9 cellular contexts compared by ENCODE assay signal in genomic region chr19:20999731-21000352, GRCh38. TPM values are rescaled to one million over a fixed set of nuclear protein-coding genes. Genes with fewer than 3 reads are reported as not detected.
A peak's percentile ranks its signal among the peaks of the same experiment; 100 is the strongest.
DNase-seq lines count a peak whose midpoint lies in the region; ATAC-seq and TF ChIP-seq lines count a peak whose summit lies in the region.
"Had no signal": no experiment of that assay in that cellular context is flagged by ENCODE, and none has a peak within 500 bp of the region (broad histone marks: within the 10 kb centered on the region; RNA-seq: fewer than 3 reads in every experiment).

No MANE protein-coding gene starts in this region.

- intact Hi-C loops in Right ventricle myocardium inferior (cut with DNase I) (no loop called here), testis (cut with DNase I; ENCODE audit: low total_unique reads) (no loop called here)

- TF ChIP-seq POLR2A in Raji (IDR thresholded peaks at IDR 0.05; ENCODE audit: insufficient read depth, low read depth, low read length) (peak; percentile 84), testis (IDR thresholded peaks at IDR 0.05) (no peak)

- WGBS in testis, 2 donors, result 6 to 12% methylated on average over 9 to 29 of the region's 29 CpGs

- no peak overlapping the region for H3K27ac ChIP-seq in testis
- H3K27ac ChIP-seq: KMS-11 had no signal

- H3K9me3 Mint-ChIP-seq in activated naive CD4-positive, alpha-beta T cell treated with anti-CD3 and anti-CD28 coated beads, Interleukin-2, amount 50 U/mL, for 24 hours, result no peaks in the 10 kb centered on the region
- no peaks in the 10 kb centered on the region for H3K9me3 Mint-ChIP-seq in osteocyte (ENCODE audit: unreplicated experiment)

- H3K36me3 Mint-ChIP-seq in activated naive CD4-positive, alpha-beta T cell treated with anti-CD3 and anti-CD28 coated beads, Interleukin-2, amount 50 U/mL, for 24 hours, result no peaks in the 10 kb centered on the region
- H3K36me3 Mint-ChIP-seq in osteocyte (ENCODE audit: unreplicated experiment), result no peaks in the 10 kb centered on the region

- H3K27me3 ChIP-seq in testis, result no peaks in the 10 kb centered on the region

- ATAC-seq in GM19395 (IDR thresholded peaks at IDR 0.05; ENCODE audit: unreplicated experiment) (peak; percentile 100), Right ventricle myocardium inferior (peak; percentile 100)

- no peaks in the 10 kb centered on the region for H3K36me3 ChIP-seq in testis (ENCODE audit: low read depth, missing control alignments)

- no peak overlapping the region for H3K27ac Mint-ChIP-seq in activated naive CD4-positive, alpha-beta T cell treated with anti-CD3 and anti-CD28 coated beads, Interleukin-2, amount 50 U/mL, for 24 hours
- no peak overlapping the region for H3K27ac Mint-ChIP-seq in osteocyte (ENCODE audit: unreplicated experiment)

- H3K4me1 ChIP-seq in testis, result no peaks in the 10 kb centered on the region

- no peaks in the 10 kb centered on the region for H3K27me3 Mint-ChIP-seq in activated naive CD4-positive, alpha-beta T cell treated with anti-CD3 and anti-CD28 coated beads, Interleukin-2, amount 50 U/mL, for 24 hours
- no peaks in the 10 kb centered on the region for H3K27me3 Mint-ChIP-seq in osteocyte (ENCODE audit: unreplicated experiment)

- TF ChIP-seq CTCF in osteocyte (IDR thresholded peaks at IDR 0.05) (no peak), testis (IDR thresholded peaks at IDR 0.05) (no peak)

- no peaks in the 10 kb centered on the region for H3K9me3 ChIP-seq in testis

- peaks cover 12% of the 10 kb centered on the region for H3K4me1 Mint-ChIP-seq in activated naive CD4-positive, alpha-beta T cell treated with anti-CD3 and anti-CD28 coated beads, Interleukin-2, amount 50 U/mL, for 24 hours
- peaks cover 2% of the 10 kb centered on the region for H3K4me1 Mint-ChIP-seq in osteocyte (ENCODE audit: unreplicated experiment)

- H3K4me3 Mint-ChIP-seq in activated naive CD4-positive, alpha-beta T cell treated with anti-CD3 and anti-CD28 coated beads, Interleukin-2, amount 50 U/mL, for 24 hours, result peak overlapping the region; percentile 90
- peak overlapping the region; percentile 78 for H3K4me3 Mint-ChIP-seq in osteocyte (ENCODE audit: unreplicated experiment)

- DNase-seq in C1 segment of cervical spinal cord (lab: John Stamatoyannopoulos, UW) (peak; percentile 18 to 89 (median 82)), HK-2 (ENCODE audit: unreplicated experiment) (peak; percentile 71), Right ventricle myocardium inferior (ENCODE audit: missing footprints) (peak; percentile 89), osteocyte (ENCODE audit: extremely low spot score, unreplicated experiment) (peak; percentile 93), testis (peak; percentile 92)

- peak overlapping the region; percentile 39 to 58 for H3K4me3 ChIP-seq in testis

RNA-seq across cellular contexts. Expression of gene ZNF430, which starts 20.6 kb away (rescaled TPM):
- 4.0 TPM for total RNA-seq in Right ventricle myocardium inferior
- 13.3 and 14.9 TPM in 2 replicates for total RNA-seq in osteocyte
- 10 to 100 TPM in 1 of 2 donors, 1 to 10 TPM in 1; 9.2 to 11.7 TPM for total RNA-seq in testis
- 3.8 TPM for polyA plus RNA-seq in testis (ENCODE audit: insufficient read depth, low read depth, low replicate concordance)
